In genomic region chr10:92778091-92778490, GRCh38 we compare ENCODE assay signal across 20 cellular contexts.
DNase-seq lines count a peak whose midpoint lies in the region; ATAC-seq and TF ChIP-seq lines count a peak whose summit lies in the region.
"Had no signal": no experiment of that assay in that cellular context is flagged by ENCODE, and none has a peak within 500 bp of the region (broad histone marks: within the 10 kb centered on the region; RNA-seq: fewer than 3 reads in every experiment).

No MANE protein-coding gene starts in this region.

- BruUV-seq in IMR-90 (replicated peaks; lab: Mats Ljungman, UMichigan): no TSS peak

- H3K4me3 ChIP-seq in IMR-90 (ENCODE audit: insufficient read depth, low read depth, low read length) (no peak overlapping the region), cardiac fibroblast (replicated peaks in 1 of 2; ENCODE audit: low read depth in 2 of 2, low read length in 2 of 2) (no peak overlapping the region), fibroblast of the aortic adventitia (ENCODE audit: low read depth, low read length) (no peak overlapping the region)
- H3K4me3 ChIP-seq: GM12878, HAP-1 had no signal

- in situ Hi-C loops in IMR-90 (cut with MboI; ENCODE audit: low sequenced_read_pairs): no loop called here

- no peak for TF ChIP-seq RAD21 in IMR-90 (IDR thresholded peaks at IDR 0.05; ENCODE audit: low read length)

- H3K18ac ChIP-seq in IMR-90 (ENCODE audit: low read depth, low read length): no peak overlapping the region

- no peak overlapping the region for H3K4ac ChIP-seq in IMR-90 (ENCODE audit: low read depth, low read length)

- H3K4me1 ChIP-seq in IMR-90 (ENCODE audit: control insufficient read depth, insufficient read depth, low read length): no peaks in the 10 kb centered on the region
- H3K4me1 ChIP-seq: BE2C, HAP-1 had no signal

- TF ChIP-seq CTCF in IMR-90 (conservative IDR thresholded peaks at IDR 0.05; ENCODE audit: low read depth, low read length): no peak
- TF ChIP-seq CTCF in cardiac fibroblast (IDR thresholded peaks at IDR 0.05; ENCODE audit: low read depth, low read length): no peak
- TF ChIP-seq CTCF in fibroblast of the aortic adventitia (IDR thresholded peaks at IDR 0.05; ENCODE audit: insufficient read depth, low read length): no peak

- dilution Hi-C loops in IMR-90 (cut with HindIII; ENCODE audit: low sequenced_read_pairs, unreplicated experiment): no loop called here

- no peaks in the 10 kb centered on the region for H3K36me3 ChIP-seq in IMR-90 (ENCODE audit: control insufficient read depth, insufficient read depth, low read length)
- H3K36me3 ChIP-seq: BE2C, HAP-1 had no signal

- no peak overlapping the region for H2AK9ac ChIP-seq in IMR-90 (replicated peaks; ENCODE audit: low read depth, low read length, poor library complexity)

- WGBS in IMR-90 (ENCODE audit: extremely low coverage in 2 of 2, insufficient read length in 1 of 2), 2 experiments: no CpG with 5 or more reads among the region's 1 CpG

- no peak overlapping the region for H2BK15ac ChIP-seq in IMR-90 (ENCODE audit: low read depth, low read length)

- DNase-seq in IMR-90: no peak
- DNase-seq in cardiac fibroblast (ENCODE audit: low read depth in 2 of 2): peak; percentile 20 to 61
- DNase-seq in fibroblast of the aortic adventitia (ENCODE audit: low read depth): peak; percentile 44
- DNase-seq in activated CD8-positive, alpha-beta memory T cell treated with anti-CD3 and anti-CD28 coated beads, Interleukin-2, amount 50 U/mL, for 4 hours: no peak
- DNase-seq in NCI-H2196 (lab: John Stamatoyannopoulos, UW; ENCODE audit: unreplicated experiment): no peak
- DNase-seq in NAMALWA (ENCODE audit: low spot score): no peak
- no peak for DNase-seq in NCI-H1105 treated with DMSO at 0.1 percent for 48 hours (lab: John Stamatoyannopoulos, UW)
- DNase-seq: ACHN; BE2C; C1 segment of cervical spinal cord; CD4-positive, CD25-positive, alpha-beta regulatory T cell; CD8-positive, alpha-beta memory T cell; COR-L47; DMS 273 treated with DMSO at 0.1 percent for 48 hours; DMS53; DND-41; EL had no signal

- intact Hi-C loops in IMR-90 (cut with micrococcal nuclease): no loop called here

- H4K91ac ChIP-seq in IMR-90 (ENCODE audit: insufficient read depth, low read depth, low read length): no peak overlapping the region

- no peak overlapping the region for H2BK20ac ChIP-seq in IMR-90 (ENCODE audit: low read depth, low read length)

- H3K9ac ChIP-seq in IMR-90 (ENCODE audit: low read depth, low read length): no peak overlapping the region

- no peak overlapping the region for H2AFZ ChIP-seq in IMR-90 (replicated peaks; ENCODE audit: low read length, poor library complexity)

- POLR2A ChIA-PET in IMR-90 (lab: Charles Lee; ENCODE audit: unreplicated experiment): no interaction called here

- H3K14ac ChIP-seq in IMR-90 (replicated peaks; ENCODE audit: low read depth, low read length): no peak overlapping the region

- no peak overlapping the region for H2BK120ac ChIP-seq in IMR-90 (ENCODE audit: low read depth, low read length)

- H3K27ac ChIP-seq in IMR-90 (ENCODE audit: insufficient read depth, low read length): no peak overlapping the region
- H3K27ac ChIP-seq: HL-60 had no signal

- H2BK5ac ChIP-seq in IMR-90 (ENCODE audit: low read depth, low read length, poor library complexity, severe bottlenecking): no peak overlapping the region

- no peak overlapping the region for H4K8ac ChIP-seq in IMR-90 (ENCODE audit: low read depth in 2 of 2, low read length in 2 of 2)

- no peaks in the 10 kb centered on the region for H4K20me1 ChIP-seq in IMR-90 (ENCODE audit: insufficient read depth, low read length)

- no peak overlapping the region for H3K23ac ChIP-seq in IMR-90 (ENCODE audit: low read depth, low read length)

- no peak overlapping the region for H3K56ac ChIP-seq in IMR-90 (ENCODE audit: extremely low read depth, insufficient read depth, low read length)

- no peak overlapping the region for H4K5ac ChIP-seq in IMR-90 (ENCODE audit: low read depth, low read length)

- H2AK5ac ChIP-seq in IMR-90 (ENCODE audit: low read depth, low read length): no peak overlapping the region

- no peaks in the 10 kb centered on the region for H3K9me3 ChIP-seq in IMR-90 (ENCODE audit: control insufficient read depth, insufficient read depth, low read length)
- H3K9me3 ChIP-seq: BE2C, HAP-1 had no signal

- TF ChIP-seq POLR2A in IMR-90 (IDR thresholded peaks at IDR 0.05; ENCODE audit: low read depth, low read length): no peak

- no peak overlapping the region for H3K4me2 ChIP-seq in IMR-90 (ENCODE audit: low read depth, low read length)

- no peaks in the 10 kb centered on the region for H3K9me1 ChIP-seq in IMR-90 (ENCODE audit: insufficient read depth, low read length)

- no peak for ATAC-seq in IMR-90 (ENCODE audit: low read depth)
- ATAC-seq: GM12878 had no signal

- CTCF ChIA-PET in IMR-90 (lab: Yijun Ruan, JAX): no interaction called here

- H3K27me3 ChIP-seq in IMR-90 (ENCODE audit: control insufficient read depth, insufficient read depth, low read length): no peaks in the 10 kb centered on the region
- H3K27me3 ChIP-seq: BE2C had no signal

- H3K79me1 ChIP-seq in IMR-90 (ENCODE audit: low read depth in 1 of 2, low read length in 2 of 2): no peaks in the 10 kb centered on the region

TF ChIP-seq in IMR-90, 13 proteins besides CTCF, POLR2A, EP300 and RAD21:
- no peak for TF ChIP-seq CHD1 (IDR thresholded peaks at IDR 0.05; ENCODE audit: low read depth, low read length)
- no peak for TF ChIP-seq SMC3 (IDR thresholded peaks at IDR 0.05; ENCODE audit: low read depth, low read length)
- no peak for TF ChIP-seq MXI1 (IDR thresholded peaks at IDR 0.05; ENCODE audit: borderline replicate concordance, low read depth, low read length)
- peak; percentile 31; the same call in 1 of the 2 replicates for TF ChIP-seq CEBPB (IDR thresholded peaks at IDR 0.05; ENCODE audit: low read depth, low read length)
- no peak for TF ChIP-seq FOS (IDR thresholded peaks at IDR 0.05; ENCODE audit: low read depth, low read length)
- no peak for TF ChIP-seq NFE2L2 (IDR thresholded peaks at IDR 0.05; ENCODE audit: low read depth, low read length)

Comparison
In these comparisons a context has a peak if more than half of its experiments do, and no peak if none do; other contexts are left out.
1. DNase-seq: peak in cardiac fibroblast (2 of 2) and fibroblast of the aortic adventitia (single experiment); none in IMR-90 (single experiment), activated CD8-positive, alpha-beta memory T cell treated with anti-CD3 and anti-CD28 coated beads, Interleukin-2, amount 50 U/mL, for 4 hours (single experiment), NCI-H2196 (single experiment), NAMALWA (single experiment) and NCI-H1105 treated with DMSO at 0.1 percent for 48 hours (single experiment).